Comparison of ENCODE assay signal across 2 cellular contexts in the genomic region with DNA sequence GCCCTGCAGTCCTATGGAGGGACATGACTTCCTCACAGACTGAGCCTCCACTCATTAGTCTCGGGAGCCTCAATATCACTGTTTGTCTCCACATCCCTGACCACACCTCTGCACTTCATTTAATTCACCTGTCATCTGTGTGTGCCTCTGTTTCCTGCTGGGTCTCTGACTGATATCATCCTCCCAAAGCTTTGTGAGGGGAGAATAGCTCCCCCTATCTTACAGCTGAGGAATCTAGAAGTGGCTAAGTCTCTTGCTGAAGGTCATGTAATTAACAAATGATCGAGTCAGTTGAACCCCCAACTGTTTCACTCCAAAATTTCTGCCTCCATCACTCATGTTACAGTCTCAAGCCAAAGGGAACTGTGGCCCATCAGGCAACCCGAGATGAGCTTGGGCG.
A peak's percentile ranks its signal among the peaks of the same experiment; 100 is the strongest.
TF ChIP-seq lines count a peak whose summit lies in the region.

No MANE protein-coding gene starts in this region.

TF ChIP-seq in GM23338, 12 proteins besides CTCF, POLR2A, EP300 and RAD21:
- TF ChIP-seq, protein P1, sequence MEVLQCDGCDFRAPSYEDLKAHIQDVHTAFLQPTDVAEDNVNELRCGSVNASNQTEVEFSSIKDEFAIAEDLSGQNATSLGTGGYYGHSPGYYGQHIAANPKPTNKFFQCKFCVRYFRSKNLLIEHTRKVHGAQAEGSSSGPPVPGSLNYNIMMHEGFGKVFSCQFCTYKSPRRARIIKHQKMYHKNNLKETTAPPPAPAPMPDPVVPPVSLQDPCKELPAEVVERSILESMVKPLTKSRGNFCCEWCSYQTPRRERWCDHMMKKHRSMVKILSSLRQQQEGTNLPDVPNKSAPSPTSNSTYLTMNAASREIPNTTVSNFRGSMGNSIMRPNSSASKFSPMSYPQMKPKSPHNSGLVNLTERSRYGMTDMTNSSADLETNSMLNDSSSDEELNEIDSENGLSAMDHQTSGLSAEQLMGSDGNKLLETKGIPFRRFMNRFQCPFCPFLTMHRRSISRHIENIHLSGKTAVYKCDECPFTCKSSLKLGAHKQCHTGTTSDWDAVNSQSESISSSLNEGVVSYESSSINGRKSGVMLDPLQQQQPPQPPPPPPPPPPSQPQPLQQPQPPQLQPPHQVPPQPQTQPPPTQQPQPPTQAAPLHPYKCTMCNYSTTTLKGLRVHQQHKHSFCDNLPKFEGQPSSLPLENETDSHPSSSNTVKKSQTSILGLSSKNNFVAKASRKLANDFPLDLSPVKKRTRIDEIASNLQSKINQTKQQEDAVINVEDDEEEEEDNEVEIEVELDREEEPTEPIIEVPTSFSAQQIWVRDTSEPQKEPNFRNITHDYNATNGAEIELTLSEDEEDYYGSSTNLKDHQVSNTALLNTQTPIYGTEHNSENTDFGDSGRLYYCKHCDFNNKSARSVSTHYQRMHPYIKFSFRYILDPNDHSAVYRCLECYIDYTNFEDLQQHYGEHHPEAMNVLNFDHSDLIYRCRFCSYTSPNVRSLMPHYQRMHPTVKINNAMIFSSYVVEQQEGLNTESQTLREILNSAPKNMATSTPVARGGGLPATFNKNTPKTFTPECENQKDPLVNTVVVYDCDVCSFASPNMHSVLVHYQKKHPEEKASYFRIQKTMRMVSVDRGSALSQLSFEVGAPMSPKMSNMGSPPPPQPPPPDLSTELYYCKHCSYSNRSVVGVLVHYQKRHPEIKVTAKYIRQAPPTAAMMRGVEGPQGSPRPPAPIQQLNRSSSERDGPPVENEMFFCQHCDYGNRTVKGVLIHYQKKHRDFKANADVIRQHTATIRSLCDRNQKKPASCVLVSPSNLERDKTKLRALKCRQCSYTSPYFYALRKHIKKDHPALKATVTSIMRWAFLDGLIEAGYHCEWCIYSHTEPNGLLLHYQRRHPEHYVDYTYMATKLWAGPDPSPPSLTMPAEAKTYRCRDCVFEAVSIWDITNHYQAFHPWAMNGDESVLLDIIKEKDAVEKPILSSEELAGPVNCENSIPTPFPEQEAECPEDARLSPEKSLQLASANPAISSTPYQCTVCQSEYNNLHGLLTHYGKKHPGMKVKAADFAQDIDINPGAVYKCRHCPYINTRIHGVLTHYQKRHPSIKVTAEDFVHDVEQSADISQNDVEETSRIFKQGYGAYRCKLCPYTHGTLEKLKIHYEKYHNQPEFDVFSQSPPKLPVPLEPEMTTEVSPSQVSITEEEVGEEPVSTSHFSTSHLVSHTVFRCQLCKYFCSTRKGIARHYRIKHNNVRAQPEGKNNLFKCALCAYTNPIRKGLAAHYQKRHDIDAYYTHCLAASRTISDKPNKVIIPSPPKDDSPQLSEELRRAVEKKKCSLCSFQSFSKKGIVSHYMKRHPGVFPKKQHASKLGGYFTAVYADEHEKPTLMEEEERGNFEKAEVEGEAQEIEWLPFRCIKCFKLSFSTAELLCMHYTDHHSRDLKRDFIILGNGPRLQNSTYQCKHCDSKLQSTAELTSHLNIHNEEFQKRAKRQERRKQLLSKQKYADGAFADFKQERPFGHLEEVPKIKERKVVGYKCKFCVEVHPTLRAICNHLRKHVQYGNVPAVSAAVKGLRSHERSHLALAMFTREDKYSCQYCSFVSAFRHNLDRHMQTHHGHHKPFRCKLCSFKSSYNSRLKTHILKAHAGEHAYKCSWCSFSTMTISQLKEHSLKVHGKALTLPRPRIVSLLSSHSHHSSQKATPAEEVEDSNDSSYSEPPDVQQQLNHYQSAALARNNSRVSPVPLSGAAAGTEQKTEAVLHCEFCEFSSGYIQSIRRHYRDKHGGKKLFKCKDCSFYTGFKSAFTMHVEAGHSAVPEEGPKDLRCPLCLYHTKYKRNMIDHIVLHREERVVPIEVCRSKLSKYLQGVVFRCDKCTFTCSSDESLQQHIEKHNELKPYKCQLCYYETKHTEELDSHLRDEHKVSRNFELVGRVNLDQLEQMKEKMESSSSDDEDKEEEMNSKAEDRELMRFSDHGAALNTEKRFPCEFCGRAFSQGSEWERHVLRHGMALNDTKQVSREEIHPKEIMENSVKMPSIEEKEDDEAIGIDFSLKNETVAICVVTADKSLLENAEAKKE (CRISPR knock-in tag; IDR thresholded peaks at IDR 0.05): no peak
- no peak for TF ChIP-seq NANOG (IDR thresholded peaks at IDR 0.05; ENCODE audit: borderline replicate concordance)

TF ChIP-seq in GM12878, 131 proteins besides CTCF, POLR2A, EP300 and RAD21:
- TF ChIP-seq SMC3 (IDR thresholded peaks at IDR 0.05; ENCODE audit: borderline replicate concordance, low read length) (peak; percentile 45; the same call in 1 of the 2 replicates), RAD51 (IDR thresholded peaks at IDR 0.05) (no peak)
